Comparison of ENCODE assay signal across 17 cellular contexts in genomic region chr17:39359994-39360393, GRCh38.
"Had no signal": no experiment of that assay in that cellular context is flagged by ENCODE, and none has a peak within 500 bp of the region (broad histone marks: within the 10 kb centered on the region; RNA-seq: fewer than 3 reads in every experiment).

No MANE protein-coding gene starts in this region.

- H3K4me3 Mint-ChIP-seq: naive B cell; nephron; stimulated activated naive B cell treated with anti-CD40 and anti-IgM and Interleukin-4, amounts not matched to agents 10 μg/mL and 1 μg/mL and 100 μg/mL, for 72 hours had no signal

- H3K27ac Mint-ChIP-seq: nephron; stimulated activated naive B cell treated with anti-CD40 and anti-IgM and Interleukin-4, amounts not matched to agents 10 μg/mL and 1 μg/mL and 100 μg/mL, for 72 hours had no signal

- H3K9me3 Mint-ChIP-seq: naive B cell; nephron; stimulated activated naive B cell treated with anti-CD40 and anti-IgM and Interleukin-4, amounts not matched to agents 10 μg/mL and 1 μg/mL and 100 μg/mL, for 72 hours had no signal

- H3K4me1 Mint-ChIP-seq: nephron had no signal

- DNase-seq: effector memory CD4-positive, alpha-beta T cell; glutamatergic neuron; islet precursor cell; left lung; lower lobe of right lung; mesendoderm; naive B cell; sigmoid colon; stimulated activated CD4-positive, alpha-beta T cell treated with anti-CD3 and anti-CD28 coated beads, Interleukin-2, amount 100 ng/mL, for 24 hours; stimulated activated CD4-positive, alpha-beta T cell treated with anti-CD3 and anti-CD28 coated beads, Interleukin-4, amount 100 ng/mL, for 4 hours; stimulated activated naive B cell treated with anti-CD40 and anti-IgM and Interleukin-4, amounts not matched to agents 10 μg/mL and 1 μg/mL and 100 μg/mL, for 72 hours; thyroid gland; upper lobe of left lung had no signal

- H3K27me3 Mint-ChIP-seq: naive B cell; stimulated activated naive B cell treated with anti-CD40 and anti-IgM and Interleukin-4, amounts not matched to agents 10 μg/mL and 1 μg/mL and 100 μg/mL, for 72 hours had no signal

- ATAC-seq: esophagus mucosa; gastroesophageal sphincter; left lung; lower lobe of right lung; stimulated activated naive B cell treated with anti-CD40 and anti-IgM and Interleukin-4, amounts not matched to agents 10 μg/mL and 1 μg/mL and 100 μg/mL, for 72 hours had no signal

- FAIRE-seq: endometrium had no signal
